Comparison of ENCODE assay signal across 27 cellular contexts in the genomic region with DNA sequence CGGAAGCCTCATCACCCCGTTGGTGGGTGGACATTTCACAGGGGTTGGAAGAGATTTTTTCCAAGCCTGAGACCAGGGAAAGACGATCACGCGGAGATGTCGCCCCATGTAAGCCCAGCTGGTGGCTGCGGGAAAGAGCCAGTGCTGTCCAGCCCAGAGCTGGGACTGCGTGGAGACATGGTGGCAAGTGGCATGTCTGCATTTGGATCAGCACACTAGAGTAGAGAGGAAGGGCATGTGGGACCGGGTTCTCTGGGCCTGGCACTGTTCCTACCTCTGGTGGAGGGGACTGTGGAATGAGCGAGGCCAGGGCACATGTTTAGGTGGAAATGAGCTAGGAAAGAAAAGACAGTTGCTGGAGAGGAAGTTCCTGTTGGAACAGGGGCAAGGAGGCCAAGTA. TPM values are rescaled to one million over a fixed set of nuclear protein-coding genes. Genes with fewer than 3 reads are reported as not detected.
DNase-seq lines count a peak whose midpoint lies in the region; ATAC-seq and TF ChIP-seq lines count a peak whose summit lies in the region.
"Had no signal": no experiment of that assay in that cellular context is flagged by ENCODE, and none has a peak within 500 bp of the region (broad histone marks: within the 10 kb centered on the region; RNA-seq: fewer than 3 reads in every experiment).

No MANE protein-coding gene starts in this region.

- intact Hi-C loops in activated CD8-positive, alpha-beta T cell treated with anti-CD3 and anti-CD28 coated beads for 36 hours (cut with micrococcal nuclease), result no loop called here

- H3K4me1 Mint-ChIP-seq in activated naive CD4-positive, alpha-beta T cell treated with anti-CD3 and anti-CD28 coated beads, Interleukin-2, amount 50 U/mL, for 24 hours, result peaks cover 70% of the 10 kb centered on the region
- peaks cover 76% of the 10 kb centered on the region for H3K4me1 Mint-ChIP-seq in activated CD8-positive, alpha-beta T cell treated with anti-CD3 and anti-CD28 coated beads for 36 hours (ENCODE audit: low read depth)
- H3K4me1 Mint-ChIP-seq in immature natural killer cell, result peaks cover 88 to 95% of the 10 kb centered on the region in 2 donors

- CTCF ChIA-PET in activated CD8-positive, alpha-beta T cell treated with anti-CD3 and anti-CD28 coated beads for 36 hours (lab: Charles Lee), result interaction anchor here (1.2 to 10.3 kb wide), 5 partner anchors 9 to 30 kb away, joined by 3 to 259 read pairs (median 6); no protein-coding TSS in a partner anchor
- CTCF ChIA-PET in HEK293T (lab: Yijun Ruan, JAX), result interaction anchor here (1.1 kb wide), 1 partner anchor 9 kb away, joined by 3 read pairs; no protein-coding TSS in a partner anchor

- peak overlapping the region; percentile 84 for H3K27ac Mint-ChIP-seq in activated naive CD4-positive, alpha-beta T cell treated with anti-CD3 and anti-CD28 coated beads, Interleukin-2, amount 50 U/mL, for 24 hours
- H3K27ac Mint-ChIP-seq in activated CD8-positive, alpha-beta T cell treated with anti-CD3 and anti-CD28 coated beads for 36 hours, result peak overlapping the region; percentile 47
- H3K27ac Mint-ChIP-seq in immature natural killer cell, result peak overlapping the region; percentile 97 to 99 (median 99)
- H3K27ac Mint-ChIP-seq: activated naive CD4-positive, alpha-beta T cell treated with anti-CD3 and anti-CD28 coated beads, Interleukin-2, amount 10 ng/mL, durations not matched to agents 7 days and 5 days; T-helper 1 cell treated with Interleukin-12 subunit alpha and Interleukin-12 subunit beta and Interleukin-4 antibody, amounts not matched to agents 30 μg/mL and 1 μg/mL, for 36 hours; type B pancreatic cell had no signal

- no peaks in the 10 kb centered on the region for H3K27me3 Mint-ChIP-seq in activated naive CD4-positive, alpha-beta T cell treated with anti-CD3 and anti-CD28 coated beads, Interleukin-2, amount 50 U/mL, for 24 hours
- no peaks in the 10 kb centered on the region for H3K27me3 Mint-ChIP-seq in activated CD8-positive, alpha-beta T cell treated with anti-CD3 and anti-CD28 coated beads for 36 hours
- peaks cover 8 to 20% (median 14%) of the 10 kb centered on the region in 3 donors for H3K27me3 Mint-ChIP-seq in immature natural killer cell (ENCODE audit: low read depth in 3 of 3)
- H3K27me3 Mint-ChIP-seq: activated naive CD4-positive, alpha-beta T cell treated with anti-CD3 and anti-CD28 coated beads, Interleukin-2, amount 10 ng/mL, durations not matched to agents 7 days and 5 days; type B pancreatic cell had no signal

- no peak overlapping the region for H3K4me3 Mint-ChIP-seq in activated naive CD4-positive, alpha-beta T cell treated with anti-CD3 and anti-CD28 coated beads, Interleukin-2, amount 50 U/mL, for 24 hours
- peak overlapping the region; percentile 30 for H3K4me3 Mint-ChIP-seq in activated CD8-positive, alpha-beta T cell treated with anti-CD3 and anti-CD28 coated beads for 36 hours
- peak overlapping the region; percentile 66 to 85 (median 80) for H3K4me3 Mint-ChIP-seq in immature natural killer cell
- H3K4me3 Mint-ChIP-seq: activated naive CD4-positive, alpha-beta T cell treated with anti-CD3 and anti-CD28 coated beads, Interleukin-2, amount 10 ng/mL, durations not matched to agents 7 days and 5 days; activated T-cell treated with anti-CD3 and anti-CD28 coated beads, Interleukin-2, amount 50 U/mL, for 4 hours; T-helper 1 cell treated with Interleukin-12 subunit alpha and Interleukin-12 subunit beta and Interleukin-4 antibody, amounts not matched to agents 30 μg/mL and 1 μg/mL, for 36 hours; type B pancreatic cell had no signal

- DNase-seq in activated naive CD4-positive, alpha-beta T cell (lab: John Stamatoyannopoulos, UW), result no peak
- DNase-seq in activated CD8-positive, alpha-beta T cell treated with anti-CD3 and anti-CD28 coated beads for 36 hours, result no peak
- DNase-seq in immature natural killer cell (no peak), superior temporal gyrus (ENCODE audit: extremely low spot score) (peak; percentile 3), NK-92 (lab: John Stamatoyannopoulos, UW; ENCODE audit: unreplicated experiment) (no peak), HEK293T (ENCODE audit: extremely low spot score) (no peak)
- DNase-seq in stimulated activated CD4-positive, alpha-beta T cell treated with anti-CD3 and anti-CD28 coated beads, Interleukin-1b, Interleukin-23, amount 100 ng/mL, for 48 hours, result no peak
- DNase-seq: activated naive CD4-positive, alpha-beta T cell treated with anti-CD3 and anti-CD28 coated beads, Interleukin-2, amount 10 ng/mL, durations not matched to agents 7 days and 5 days; aorta; COR-L47; DMS53; hypothalamus; KBM-7; mesendoderm; MG63; NCI-H2029 treated with DMSO at 0.1 percent for 48 hours; NCI-H2227 treated with DMSO at 0.1 percent for 48 hours; NCI-H526 treated with DMSO at 0.1 percent for 48 hours; PC-3; stimulated activated CD4-positive, alpha-beta T cell treated with anti-CD3 and anti-CD28 coated beads, Interleukin-12 subunit alpha, Interleukin-12 subunit beta, amount 100 ng/mL, for 4 hours; stimulated activated CD4-positive, alpha-beta T cell treated with anti-CD3 and anti-CD28 coated beads, Interleukin-4, amount 100 ng/mL, for 1 hour had no signal

- no peak for TF ChIP-seq CTCF in activated CD8-positive, alpha-beta T cell treated with anti-CD3 and anti-CD28 coated beads for 36 hours (IDR thresholded peaks at IDR 0.05)

- POLR2A ChIA-PET in activated CD8-positive, alpha-beta T cell treated with anti-CD3 and anti-CD28 coated beads for 36 hours (lab: Charles Lee), result interaction anchor here (0.5 to 4.7 kb wide), 8 partner anchors 13 to 1658 kb away, joined by 3 to 30 read pairs (median 3); partner anchors contain the start of gene SBK1
- POLR2A ChIA-PET in HEK293T (lab: Yijun Ruan, JAX), result interaction anchor here (1.2 kb wide), 1 partner anchor 20 kb away, joined by 3 read pairs; the partner anchor contains the start of gene SBK1

- ATAC-seq in activated CD8-positive, alpha-beta T cell treated with anti-CD3 and anti-CD28 coated beads for 36 hours, result no peak
- ATAC-seq: gastroesophageal sphincter, PC-3, right lobe of liver had no signal

- H3K36me3 Mint-ChIP-seq in activated naive CD4-positive, alpha-beta T cell treated with anti-CD3 and anti-CD28 coated beads, Interleukin-2, amount 50 U/mL, for 24 hours, result peaks cover 5% of the 10 kb centered on the region
- H3K36me3 Mint-ChIP-seq in activated CD8-positive, alpha-beta T cell treated with anti-CD3 and anti-CD28 coated beads for 36 hours (ENCODE audit: low read depth), result peaks cover 16% of the 10 kb centered on the region
- peaks cover 4 to 21% (median 16%) of the 10 kb centered on the region in 3 donors for H3K36me3 Mint-ChIP-seq in immature natural killer cell

- H3K9me3 Mint-ChIP-seq in activated naive CD4-positive, alpha-beta T cell treated with anti-CD3 and anti-CD28 coated beads, Interleukin-2, amount 50 U/mL, for 24 hours, result no peaks in the 10 kb centered on the region
- H3K9me3 Mint-ChIP-seq in activated CD8-positive, alpha-beta T cell treated with anti-CD3 and anti-CD28 coated beads for 36 hours, result peaks cover 9% of the 10 kb centered on the region
- H3K9me3 Mint-ChIP-seq in immature natural killer cell, result no peaks in the 10 kb centered on the region
- H3K9me3 Mint-ChIP-seq: activated naive CD4-positive, alpha-beta T cell treated with anti-CD3 and anti-CD28 coated beads, Interleukin-2, amount 10 ng/mL, durations not matched to agents 7 days and 5 days; activated T-cell treated with anti-CD3 and anti-CD28 coated beads, Interleukin-2, amount 50 U/mL, for 4 hours; type B pancreatic cell had no signal

TF ChIP-seq in HEK293T, 16 proteins besides CTCF, POLR2A, EP300 and RAD21:
- no peak for TF ChIP-seq ELF4 (IDR thresholded peaks at IDR 0.05)
- no peak for TF ChIP-seq CTBP1 (IDR thresholded peaks at IDR 0.05; ENCODE audit: borderline replicate concordance)
- no peak for TF ChIP-seq FOXM1 (IDR thresholded peaks at IDR 0.05; ENCODE audit: borderline replicate concordance)
- TF ChIP-seq L3MBTL2 (conservative IDR thresholded peaks at IDR 0.05), result no peak
- no peak for TF ChIP-seq ZNF384 (IDR thresholded peaks at IDR 0.05)
- no peak for TF ChIP-seq SUZ12 (IDR thresholded peaks at IDR 0.05)

RNA-seq across cellular contexts. Expression of gene SBK1, which starts 20.0 kb away (rescaled TPM):
- total RNA-seq in activated CD8-positive, alpha-beta T cell treated with anti-CD3 and anti-CD28 coated beads for 36 hours, result 10 to 100 TPM; 35.3 to 35.9 TPM
- polyA plus RNA-seq in immature natural killer cell, result 10 to 100 TPM in 1 of 3 donors, 1 to 10 TPM in 2; 5.1 to 14.2 (median 5.1) TPM

RNA-seq across cellular contexts. Expression of gene NPIPB6, which starts 51.0 kb away (rescaled TPM):
- total RNA-seq in activated CD8-positive, alpha-beta T cell treated with anti-CD3 and anti-CD28 coated beads for 36 hours, result under 1 TPM in 1 of 2 experiments, not detected in 1; 0.52 TPM
- polyA plus RNA-seq in immature natural killer cell, result under 1 TPM in 2 of 3 donors, not detected in 1; 0.12 to 0.19 TPM

Comparison
In these comparisons a context has a peak if more than half of its experiments do, and no peak if none do; other contexts are left out.
1. H3K27ac Mint-ChIP-seq: peak in every context shown above with its lines; median percentile 99 in immature natural killer cell; 84 in activated naive CD4-positive, alpha-beta T cell treated with anti-CD3 and anti-CD28 coated beads, Interleukin-2, amount 50 U/mL, for 24 hours; 47 in activated CD8-positive, alpha-beta T cell treated with anti-CD3 and anti-CD28 coated beads for 36 hours.